In the genomic region with DNA sequence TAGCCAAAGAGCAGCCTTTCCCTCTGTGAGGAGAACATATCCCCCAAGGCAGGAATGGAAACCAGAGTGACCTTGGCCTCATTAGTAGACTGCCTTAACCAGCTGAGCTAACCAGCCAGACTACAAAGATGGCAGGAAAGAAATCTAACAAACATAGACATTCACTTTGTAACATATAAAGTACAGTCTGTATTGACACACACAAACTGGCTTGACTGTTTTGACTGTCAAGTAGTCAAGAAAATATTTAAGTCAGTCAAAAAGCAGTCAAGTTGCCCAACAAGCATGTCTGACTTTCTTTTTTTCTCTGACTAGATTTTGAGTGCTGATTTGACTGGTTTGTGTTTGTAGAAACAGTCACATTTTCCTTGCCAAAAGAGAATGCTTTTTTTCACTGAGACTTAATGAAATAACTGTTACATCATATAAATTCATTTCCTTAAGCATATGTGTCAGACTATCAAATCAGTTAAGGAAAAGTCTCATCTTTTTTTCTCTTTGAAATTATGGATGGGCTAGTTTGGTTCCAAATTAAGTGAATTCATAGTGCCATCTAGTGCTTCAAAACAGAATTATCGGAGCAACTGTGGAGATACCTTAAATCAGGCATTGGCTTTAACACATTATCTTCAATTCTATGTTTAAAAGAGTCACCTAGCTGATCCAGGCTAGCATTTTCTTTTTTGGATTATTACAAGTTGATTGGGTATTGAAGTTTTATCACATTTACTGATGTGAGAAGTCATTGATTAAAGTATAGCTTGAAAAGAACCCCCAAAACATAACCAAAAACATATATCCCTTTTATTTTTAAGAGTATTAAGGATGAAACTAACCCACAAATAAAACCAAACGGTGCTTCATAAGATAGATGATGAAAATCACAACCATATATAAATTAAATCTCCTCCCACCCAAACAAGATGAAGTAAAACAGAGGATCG, we compare ENCODE assay signal across 9 cellular contexts.
DNase-seq lines count a peak whose midpoint lies in the region; ATAC-seq and TF ChIP-seq lines count a peak whose summit lies in the region.
"Had no signal": no experiment of that assay in that cellular context is flagged by ENCODE, and none has a peak within 500 bp of the region (broad histone marks: within the 10 kb centered on the region; RNA-seq: fewer than 3 reads in every experiment).

No MANE protein-coding gene starts in this region.

- POLR2A ChIA-PET in Panc1 (lab: Charles Lee) = no interaction called here

- H3K9me3 Mint-ChIP-seq in effector memory CD8-positive, alpha-beta T cell = no peaks in the 10 kb centered on the region
- H3K9me3 Mint-ChIP-seq in activated naive CD8-positive, alpha-beta T cell treated with anti-CD3 and anti-CD28 coated beads for 36 hours = no peaks in the 10 kb centered on the region
- H3K9me3 Mint-ChIP-seq: IgD-negative memory B cell had no signal

- H3K23ac ChIP-seq in mesenchymal stem cell (ENCODE audit: low read length in 2 of 2) = no peak overlapping the region

- no peaks in the 10 kb centered on the region for H3K79me2 ChIP-seq in Karpas-422 (ENCODE audit: low read length)

- peak; percentile 73 for TF ChIP-seq CTCF in C4-2B (conservative IDR thresholded peaks at IDR 0.05)
- peak; percentile 63; the same call in 1 of the 2 replicates for TF ChIP-seq CTCF in Panc1 (IDR thresholded peaks at IDR 0.05)

- H3K9ac ChIP-seq in Karpas-422 (ENCODE audit: low read length) (no peak overlapping the region), mesenchymal stem cell (ENCODE audit: low read length) (no peak overlapping the region)

- H3K4me1 Mint-ChIP-seq in effector memory CD8-positive, alpha-beta T cell (ENCODE audit: low read depth in 2 of 2) = no peaks in the 10 kb centered on the region
- H3K4me1 Mint-ChIP-seq in activated naive CD8-positive, alpha-beta T cell treated with anti-CD3 and anti-CD28 coated beads for 36 hours = no peaks in the 10 kb centered on the region
- H3K4me1 Mint-ChIP-seq: IgD-negative memory B cell had no signal

- H3K27ac ChIP-seq in C4-2B (no peak overlapping the region), Karpas-422 (ENCODE audit: low read length) (peak overlapping the region; percentile 35; the same call in 1 of the 2 replicates), Panc1 (ENCODE audit: low read length) (peak overlapping the region; percentile 48; the same call in 1 of the 2 replicates), mesenchymal stem cell (ENCODE audit: low read length, poor library complexity, severe bottlenecking) (no peak overlapping the region), aorta (ENCODE audit: low read depth in 1 of 2, low read length in 2 of 2) (no peak overlapping the region)

- no peaks in the 10 kb centered on the region for H3K79me1 ChIP-seq in mesenchymal stem cell (replicated peaks; ENCODE audit: low read length, poor library complexity, severe bottlenecking)

- in situ Hi-C loops in Panc1 (cut with HindIII; ENCODE audit: low pct_unique_long_range_greater_than_20kb, low sequenced_read_pairs) = no loop called here

- H3K27me3 ChIP-seq in Karpas-422 (ENCODE audit: low read length) (no peaks in the 10 kb centered on the region), Panc1 (ENCODE audit: control insufficient read depth, insufficient read depth, low read length) (no peaks in the 10 kb centered on the region), mesenchymal stem cell (ENCODE audit: control insufficient read depth in 1 of 2, insufficient read depth in 1 of 2, low read length in 2 of 2) (no peaks in the 10 kb centered on the region), aorta (ENCODE audit: control insufficient read depth in 1 of 2, insufficient read depth in 2 of 2, low read length in 1 of 2) (no peaks in the 10 kb centered on the region)

- no peak overlapping the region for H4K91ac ChIP-seq in mesenchymal stem cell (ENCODE audit: low read length)

- H3K27ac Mint-ChIP-seq in effector memory CD8-positive, alpha-beta T cell = no peak overlapping the region
- H3K27ac Mint-ChIP-seq in activated naive CD8-positive, alpha-beta T cell treated with anti-CD3 and anti-CD28 coated beads for 36 hours = no peak overlapping the region
- H3K27ac Mint-ChIP-seq: IgD-negative memory B cell had no signal

- DNase-seq in Karpas-422 (peak; percentile 87), Panc1 (ENCODE audit: low read depth, low spot score) (peak; percentile 35), mesenchymal stem cell (peak; percentile 50), aorta (no peak)
- DNase-seq in effector memory CD8-positive, alpha-beta T cell = no peak
- no peak for DNase-seq in activated naive CD8-positive, alpha-beta T cell treated with anti-CD3 and anti-CD28 coated beads for 36 hours

- H3K36me3 ChIP-seq in Karpas-422 (ENCODE audit: insufficient read depth, low read length) = 0 out of 2 replicates have a peak, but pooled peaks cover 5% of the 10 kb centered on the region
- H3K36me3 ChIP-seq in Panc1 (ENCODE audit: control insufficient read depth, insufficient read depth, low read length) = no peaks in the 10 kb centered on the region
- H3K36me3 ChIP-seq in mesenchymal stem cell (ENCODE audit: control insufficient read depth in 1 of 2, insufficient read depth in 2 of 2, low read depth in 1 of 2, low read length in 2 of 2) = no peaks in the 10 kb centered on the region
- H3K36me3 ChIP-seq in aorta (ENCODE audit: control insufficient read depth in 1 of 2, insufficient read depth in 2 of 2, low read length in 1 of 2) = no peaks in the 10 kb centered on the region

- H2BK5ac ChIP-seq in mesenchymal stem cell (ENCODE audit: low read depth, low read length, poor library complexity, severe bottlenecking) = no peak overlapping the region

- ATAC-seq in GM18867 (IDR thresholded peaks at IDR 0.05; ENCODE audit: unreplicated experiment) = peak; percentile 81
- peak; percentile 70; the same call in 1 of the 2 replicates for ATAC-seq in Panc1
- ATAC-seq in effector memory CD8-positive, alpha-beta T cell (replicated peaks) = peak; percentile 62
- ATAC-seq in aorta (ENCODE audit: low FRiP score) = no peak

- no peaks in the 10 kb centered on the region for H3K36me3 Mint-ChIP-seq in effector memory CD8-positive, alpha-beta T cell (ENCODE audit: insufficient read depth)
- no peaks in the 10 kb centered on the region for H3K36me3 Mint-ChIP-seq in activated naive CD8-positive, alpha-beta T cell treated with anti-CD3 and anti-CD28 coated beads for 36 hours
- H3K36me3 Mint-ChIP-seq: IgD-negative memory B cell had no signal

- H4K20me1 ChIP-seq in Karpas-422 (ENCODE audit: insufficient read depth, low read depth, low read length) = no peaks in the 10 kb centered on the region

- no peak overlapping the region for H3K4me3 ChIP-seq in Karpas-422 (ENCODE audit: low read length)
- no peak overlapping the region for H3K4me3 ChIP-seq in Panc1 (ENCODE audit: low read depth in 2 of 2, low read length in 2 of 2)
- H3K4me3 ChIP-seq in mesenchymal stem cell (ENCODE audit: insufficient read depth in 1 of 2, low read depth in 1 of 2, low read length in 2 of 2) = no peak overlapping the region
- H3K4me3 ChIP-seq in aorta (ENCODE audit: low read length in 2 of 2) = no peak overlapping the region

- CTCF ChIA-PET in Panc1 (lab: Charles Lee) = no interaction called here

- no peak overlapping the region for H4K8ac ChIP-seq in mesenchymal stem cell (ENCODE audit: low read length)

- H3K4me2 ChIP-seq in Karpas-422 (ENCODE audit: low read depth, low read length, poor library complexity, severe bottlenecking) = no peak overlapping the region
- no peak overlapping the region for H3K4me2 ChIP-seq in mesenchymal stem cell (ENCODE audit: low read length, poor library complexity, severe bottlenecking)

- no CpG with 5 or more reads among the region's 3 CpGs for WGBS in mesenchymal stem cell
- WGBS in aorta, 2 donors = 33 to 34% methylated on average over 3 of the region's 3 CpGs

- no peak overlapping the region for H2BK120ac ChIP-seq in mesenchymal stem cell (ENCODE audit: low read depth, low read length)

- H3K4ac ChIP-seq in mesenchymal stem cell (ENCODE audit: low read depth in 1 of 2, low read length in 2 of 2) = no peak overlapping the region

- intact Hi-C loops in Panc1 (cut with micrococcal nuclease; ENCODE audit: unreplicated experiment) = loop anchor here (5.0 to 10.0 kb wide), 5 partner anchors 217 to 941 kb away; partner anchors contain the start of gene NEK7
- intact Hi-C loops in aorta (cut with DNase I) = loop anchor here in 1 of 2 donors (10.0 kb wide), 2 partner anchors 741 to 941 kb away; no protein-coding TSS in a partner anchor

- H3K27me3 Mint-ChIP-seq in effector memory CD8-positive, alpha-beta T cell = no peaks in the 10 kb centered on the region
- H3K27me3 Mint-ChIP-seq in activated naive CD8-positive, alpha-beta T cell treated with anti-CD3 and anti-CD28 coated beads for 36 hours = no peaks in the 10 kb centered on the region
- H3K27me3 Mint-ChIP-seq: IgD-negative memory B cell had no signal

- H2AFZ ChIP-seq in Karpas-422 (ENCODE audit: low read length) (no peak overlapping the region), mesenchymal stem cell (ENCODE audit: low read depth, low read length) (no peak overlapping the region)

- no peaks in the 10 kb centered on the region for H3K9me2 ChIP-seq in Karpas-422 (replicated peaks; ENCODE audit: insufficient read depth, low read length)

- no peak overlapping the region for H2AK5ac ChIP-seq in mesenchymal stem cell (ENCODE audit: low read length, severe bottlenecking)

- no peak overlapping the region for H2BK15ac ChIP-seq in mesenchymal stem cell (ENCODE audit: low read depth, poor library complexity, severe bottlenecking)

- no peak overlapping the region for H3K4me3 Mint-ChIP-seq in effector memory CD8-positive, alpha-beta T cell
- H3K4me3 Mint-ChIP-seq in activated naive CD8-positive, alpha-beta T cell treated with anti-CD3 and anti-CD28 coated beads for 36 hours = no peak overlapping the region
- H3K4me3 Mint-ChIP-seq: IgD-negative memory B cell had no signal

- H3K4me1 ChIP-seq in Karpas-422 (ENCODE audit: low read length) (peaks cover 42% of the 10 kb centered on the region), Panc1 (ENCODE audit: control insufficient read depth, insufficient read depth, low read length) (peaks cover 10% of the 10 kb centered on the region; the same call in 1 of the 2 replicates), mesenchymal stem cell (ENCODE audit: control insufficient read depth, insufficient read depth, low read depth, low read length) (no peaks in the 10 kb centered on the region), aorta (ENCODE audit: control insufficient read depth in 1 of 2, insufficient read depth in 2 of 2, low read length in 2 of 2) (no peaks in the 10 kb centered on the region)

- no peaks in the 10 kb centered on the region for H3K9me3 ChIP-seq in Karpas-422 (ENCODE audit: low read length)
- no peaks in the 10 kb centered on the region; the same call in 1 of the 2 replicates for H3K9me3 ChIP-seq in Panc1 (ENCODE audit: control insufficient read depth, insufficient read depth, low read depth, low read length)
- no peaks in the 10 kb centered on the region for H3K9me3 ChIP-seq in mesenchymal stem cell (ENCODE audit: control insufficient read depth, low read length)
- no peaks in the 10 kb centered on the region for H3K9me3 ChIP-seq in aorta (ENCODE audit: control insufficient read depth, low read length)

- BruUV-seq in Panc1 (replicated peaks; lab: Mats Ljungman, UMichigan) = no TSS peak

- H3K18ac ChIP-seq in mesenchymal stem cell (ENCODE audit: low read depth in 1 of 2, low read length in 2 of 2) = no peak overlapping the region

- no peak overlapping the region for H3K14ac ChIP-seq in mesenchymal stem cell (ENCODE audit: low read length in 2 of 2)

- no peak overlapping the region for H2BK12ac ChIP-seq in mesenchymal stem cell (ENCODE audit: low read length in 2 of 2)

Comparison
In these comparisons a context has a peak if more than half of its experiments do, and no peak if none do; other contexts are left out.
1. H3K27ac ChIP-seq: peak in Karpas-422 (single experiment) and Panc1 (single experiment); none in C4-2B (single experiment), mesenchymal stem cell (single experiment) and aorta (0 of 2).
2. DNase-seq: peak in Karpas-422 (single experiment), Panc1 (single experiment) and mesenchymal stem cell (single experiment); none in effector memory CD8-positive, alpha-beta T cell (0 of 3), activated naive CD8-positive, alpha-beta T cell treated with anti-CD3 and anti-CD28 coated beads for 36 hours (single experiment) and aorta (0 of 2).